ENCODE assay signal across 1 cellular context in genomic region chr5:179759961-179760541, GRCh38.
A peak's percentile ranks its signal among the peaks of the same experiment; 100 is the strongest.
TF ChIP-seq lines count a peak whose summit lies in the region.

No MANE protein-coding gene starts in this region.

TF ChIP-seq in HEK293, 187 proteins besides CTCF, POLR2A, EP300 and RAD21 (continued from another document):
- TF ChIP-seq, protein P1, sequence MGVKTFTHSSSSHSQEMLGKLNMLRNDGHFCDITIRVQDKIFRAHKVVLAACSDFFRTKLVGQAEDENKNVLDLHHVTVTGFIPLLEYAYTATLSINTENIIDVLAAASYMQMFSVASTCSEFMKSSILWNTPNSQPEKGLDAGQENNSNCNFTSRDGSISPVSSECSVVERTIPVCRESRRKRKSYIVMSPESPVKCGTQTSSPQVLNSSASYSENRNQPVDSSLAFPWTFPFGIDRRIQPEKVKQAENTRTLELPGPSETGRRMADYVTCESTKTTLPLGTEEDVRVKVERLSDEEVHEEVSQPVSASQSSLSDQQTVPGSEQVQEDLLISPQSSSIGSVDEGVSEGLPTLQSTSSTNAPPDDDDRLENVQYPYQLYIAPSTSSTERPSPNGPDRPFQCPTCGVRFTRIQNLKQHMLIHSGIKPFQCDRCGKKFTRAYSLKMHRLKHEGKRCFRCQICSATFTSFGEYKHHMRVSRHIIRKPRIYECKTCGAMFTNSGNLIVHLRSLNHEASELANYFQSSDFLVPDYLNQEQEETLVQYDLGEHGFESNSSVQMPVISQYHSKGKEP (tag by site-specific recombination; IDR thresholded peaks at IDR 0.05) = no peak
- TF ChIP-seq ZNF423 (tag by site-specific recombination; IDR thresholded peaks at IDR 0.05) (no peak), ZNF580 (tag by site-specific recombination; IDR thresholded peaks at IDR 0.05) (no peak), ZNF785 (tag by site-specific recombination; IDR thresholded peaks at IDR 0.05) (no peak), ZFHX2 (tag by site-specific recombination; conservative IDR thresholded peaks at IDR 0.05) (peak; percentile 67), ZNF311 (tag by site-specific recombination; IDR thresholded peaks at IDR 0.05; ENCODE audit: borderline replicate concordance) (no peak), ZNF175 (tag by site-specific recombination; IDR thresholded peaks at IDR 0.05) (no peak), ZNF529 (tag by site-specific recombination; IDR thresholded peaks at IDR 0.05; ENCODE audit: insufficient replicate concordance) (no peak), GLIS1 (tag by site-specific recombination; IDR thresholded peaks at IDR 0.05) (no peak), SCRT2 (tag by site-specific recombination; IDR thresholded peaks at IDR 0.05) (no peak), INSM2 (tag by site-specific recombination; IDR thresholded peaks at IDR 0.05) (no peak), BCL11A (tag by site-specific recombination; IDR thresholded peaks at IDR 0.05; ENCODE audit: low read depth) (no peak), OSR2 (tag by site-specific recombination; IDR thresholded peaks at IDR 0.05) (no peak; the same call in 1 of the 2 replicates), GFI1B (tag by site-specific recombination; IDR thresholded peaks at IDR 0.05) (no peak), SETDB1 (IDR thresholded peaks at IDR 0.05; ENCODE audit: insufficient read length, low read length) (no peak), ZNF366 (tag by site-specific recombination; conservative IDR thresholded peaks at IDR 0.05) (peak; percentile 65), YY2 (tag by site-specific recombination; IDR thresholded peaks at IDR 0.05) (no peak), PRDM10 (tag by site-specific recombination; IDR thresholded peaks at IDR 0.05) (peak; percentile 56), ZNF146 (tag by site-specific recombination; IDR thresholded peaks at IDR 0.05) (no peak), KLF8 (tag by site-specific recombination; IDR thresholded peaks at IDR 0.05) (peak; percentile 44; the same call in 1 of the 2 replicates), BCL6B (tag by site-specific recombination; IDR thresholded peaks at IDR 0.05) (no peak), PRDM1 (tag by site-specific recombination; IDR thresholded peaks at IDR 0.05) (no peak; the same call in 1 of the 2 replicates), ZNF560 (tag by site-specific recombination; IDR thresholded peaks at IDR 0.05; ENCODE audit: borderline replicate concordance) (no peak), ZNF248 (tag by site-specific recombination; IDR thresholded peaks at IDR 0.05) (no peak), ZNF555 (tag by site-specific recombination; conservative IDR thresholded peaks at IDR 0.05) (no peak), ZNF121 (tag by site-specific recombination; IDR thresholded peaks at IDR 0.05) (no peak), ZNF280C (tag by site-specific recombination; IDR thresholded peaks at IDR 0.05) (no peak), GLI2 (tag by site-specific recombination; IDR thresholded peaks at IDR 0.05; ENCODE audit: borderline replicate concordance, low read depth) (no peak), ZNF341 (tag by site-specific recombination; IDR thresholded peaks at IDR 0.05; ENCODE audit: low read depth) (no peak), ZNF777 (tag by site-specific recombination; IDR thresholded peaks at IDR 0.05; ENCODE audit: borderline replicate concordance) (no peak), ZNF664 (tag by site-specific recombination; IDR thresholded peaks at IDR 0.05) (no peak), ZNF626 (tag by site-specific recombination; IDR thresholded peaks at IDR 0.05) (no peak), ZNF157 (tag by site-specific recombination; IDR thresholded peaks at IDR 0.05) (no peak), ZNF211 (tag by site-specific recombination; IDR thresholded peaks at IDR 0.05; ENCODE audit: low read depth) (no peak), ZNF544 (tag by site-specific recombination; IDR thresholded peaks at IDR 0.05) (no peak), ZBTB7A (tag by site-specific recombination; IDR thresholded peaks at IDR 0.05; ENCODE audit: low read depth) (no peak)
- TF ChIP-seq, protein P2, sequence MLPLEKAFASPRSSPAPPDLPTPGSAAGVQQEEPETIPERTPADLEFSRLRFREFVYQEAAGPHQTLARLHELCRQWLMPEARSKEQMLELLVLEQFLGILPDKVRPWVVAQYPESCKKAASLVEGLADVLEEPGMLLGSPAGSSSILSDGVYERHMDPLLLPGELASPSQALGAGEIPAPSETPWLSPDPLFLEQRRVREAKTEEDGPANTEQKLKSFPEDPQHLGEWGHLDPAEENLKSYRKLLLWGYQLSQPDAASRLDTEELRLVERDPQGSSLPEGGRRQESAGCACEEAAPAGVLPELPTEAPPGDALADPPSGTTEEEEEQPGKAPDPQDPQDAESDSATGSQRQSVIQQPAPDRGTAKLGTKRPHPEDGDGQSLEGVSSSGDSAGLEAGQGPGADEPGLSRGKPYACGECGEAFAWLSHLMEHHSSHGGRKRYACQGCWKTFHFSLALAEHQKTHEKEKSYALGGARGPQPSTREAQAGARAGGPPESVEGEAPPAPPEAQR (tag by site-specific recombination; IDR thresholded peaks at IDR 0.05) = no peak
- TF ChIP-seq, protein P3, sequence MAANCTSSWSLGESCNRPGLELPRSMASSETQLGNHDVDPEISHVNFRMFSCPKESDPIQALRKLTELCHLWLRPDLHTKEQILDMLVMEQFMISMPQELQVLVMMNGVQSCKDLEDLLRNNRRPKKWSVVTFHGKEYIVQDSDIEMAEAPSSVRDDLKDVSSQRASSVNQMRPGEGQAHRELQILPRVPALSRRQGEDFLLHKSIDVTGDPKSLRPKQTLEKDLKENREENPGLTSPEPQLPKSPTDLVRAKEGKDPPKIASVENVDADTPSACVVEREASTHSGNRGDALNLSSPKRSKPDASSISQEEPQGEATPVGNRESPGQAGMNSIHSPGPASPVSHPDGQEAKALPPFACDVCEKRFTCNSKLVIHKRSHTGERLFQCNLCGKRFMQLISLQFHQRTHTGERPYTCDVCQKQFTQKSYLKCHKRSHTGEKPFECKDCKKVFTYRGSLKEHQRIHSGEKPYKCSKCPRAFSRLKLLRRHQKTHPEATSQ (tag by site-specific recombination; IDR thresholded peaks at IDR 0.05) = no peak
- TF ChIP-seq, protein P4, sequence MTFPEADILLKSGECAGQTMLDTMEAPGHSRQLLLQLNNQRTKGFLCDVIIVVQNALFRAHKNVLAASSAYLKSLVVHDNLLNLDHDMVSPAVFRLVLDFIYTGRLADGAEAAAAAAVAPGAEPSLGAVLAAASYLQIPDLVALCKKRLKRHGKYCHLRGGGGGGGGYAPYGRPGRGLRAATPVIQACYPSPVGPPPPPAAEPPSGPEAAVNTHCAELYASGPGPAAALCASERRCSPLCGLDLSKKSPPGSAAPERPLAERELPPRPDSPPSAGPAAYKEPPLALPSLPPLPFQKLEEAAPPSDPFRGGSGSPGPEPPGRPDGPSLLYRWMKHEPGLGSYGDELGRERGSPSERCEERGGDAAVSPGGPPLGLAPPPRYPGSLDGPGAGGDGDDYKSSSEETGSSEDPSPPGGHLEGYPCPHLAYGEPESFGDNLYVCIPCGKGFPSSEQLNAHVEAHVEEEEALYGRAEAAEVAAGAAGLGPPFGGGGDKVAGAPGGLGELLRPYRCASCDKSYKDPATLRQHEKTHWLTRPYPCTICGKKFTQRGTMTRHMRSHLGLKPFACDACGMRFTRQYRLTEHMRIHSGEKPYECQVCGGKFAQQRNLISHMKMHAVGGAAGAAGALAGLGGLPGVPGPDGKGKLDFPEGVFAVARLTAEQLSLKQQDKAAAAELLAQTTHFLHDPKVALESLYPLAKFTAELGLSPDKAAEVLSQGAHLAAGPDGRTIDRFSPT (tag by site-specific recombination; IDR thresholded peaks at IDR 0.05) = peak; percentile 66; the same call in 1 of the 2 replicates
